Comparison of ENCODE assay signal across 4 cellular contexts in the genomic region with DNA sequence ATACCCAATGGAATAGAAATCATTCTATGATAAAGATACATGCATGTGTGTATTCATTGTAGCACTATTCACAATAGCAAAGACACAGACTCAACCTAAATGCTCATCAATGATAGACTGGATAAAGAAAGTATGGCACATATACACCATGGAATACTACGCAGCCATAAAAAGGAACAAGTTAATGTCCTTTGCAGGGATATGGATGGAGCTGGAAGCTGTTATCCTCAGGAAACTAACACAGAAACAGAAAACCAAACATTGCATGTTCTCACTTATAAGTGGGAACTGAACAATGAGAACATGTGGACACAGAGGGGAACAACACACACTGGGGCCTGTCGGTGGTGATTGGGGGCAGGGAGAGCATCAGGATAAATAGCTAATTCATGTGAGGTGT. TPM values are rescaled to one million over a fixed set of nuclear protein-coding genes. Genes with fewer than 3 reads are reported as not detected.
"Had no signal": no experiment of that assay in that cellular context is flagged by ENCODE, and none has a peak within 500 bp of the region (broad histone marks: within the 10 kb centered on the region; RNA-seq: fewer than 3 reads in every experiment).

No MANE protein-coding gene starts in this region.

RNA-seq across cellular contexts. Expression of a gene that starts 29.3 kb away (rescaled TPM):
- total RNA-seq: HepG2, HT-29, HT1080, IMR-90 had no signal
- polyA plus RNA-seq: HepG2, IMR-90 had no signal
